ENCODE assay signal across 1 cellular context in genomic region chr22:28820885-28821284, GRCh38.
TF ChIP-seq lines count a peak whose summit lies in the region.

No MANE protein-coding gene starts in this region.

TF ChIP-seq in H1, 55 proteins besides CTCF, POLR2A, EP300 and RAD21:
- TF ChIP-seq POU5F1 (IDR thresholded peaks at IDR 0.05; ENCODE audit: low read depth, low read length) (no peak), SUZ12 (IDR thresholded peaks at IDR 0.05; ENCODE audit: low read length) (no peak), BACH1 (IDR thresholded peaks at IDR 0.05; ENCODE audit: low read length) (no peak), NANOG (IDR thresholded peaks at IDR 0.05; ENCODE audit: insufficient read depth, low read depth, low read length, poor library complexity, severe bottlenecking) (no peak), CBX8 (IDR thresholded peaks at IDR 0.05; ENCODE audit: borderline replicate concordance, low read depth, low read length) (no peak), SIX5 (IDR thresholded peaks at IDR 0.05; ENCODE audit: low read depth, low read length) (no peak), FOSL1 (IDR thresholded peaks at IDR 0.05; ENCODE audit: insufficient read depth, low read depth, low read length) (no peak), KDM4A (IDR thresholded peaks at IDR 0.05; ENCODE audit: low read depth, low read length, severe bottlenecking) (no peak), KDM5A (IDR thresholded peaks at IDR 0.05; ENCODE audit: low read length) (no peak), SRF (IDR thresholded peaks at IDR 0.05; ENCODE audit: low read depth, low read length) (no peak), RFX5 (IDR thresholded peaks at IDR 0.05; ENCODE audit: borderline replicate concordance, low read depth, low read length) (no peak), BCL11A (IDR thresholded peaks at IDR 0.05; ENCODE audit: low read depth in 2 of 2, low read length in 2 of 2) (no peak), TAF7 (optimal IDR thresholded peaks at IDR 0.05; ENCODE audit: borderline replicate concordance, low read depth, low read length) (no peak), PHF8 (conservative IDR thresholded peaks at IDR 0.05; ENCODE audit: low read depth, low read length) (no peak), POLR2AphosphoS5 (IDR thresholded peaks at IDR 0.05; ENCODE audit: low read depth, low read length) (no peak), CBX5 (IDR thresholded peaks at IDR 0.05; ENCODE audit: low read depth, low read length) (no peak)
TF ChIP-seq in H1: peak in this region for 0.
